In genomic region chr16:57184890-57185445, GRCh38 we compare ENCODE assay signal across 8 cellular contexts. TPM values are rescaled to one million over a fixed set of nuclear protein-coding genes. Genes with fewer than 3 reads are reported as not detected.
DNase-seq lines count a peak whose midpoint lies in the region; ATAC-seq and TF ChIP-seq lines count a peak whose summit lies in the region.

No MANE protein-coding gene starts in this region.

- H3K27me3 Mint-ChIP-seq in activated naive CD4-positive, alpha-beta T cell treated with anti-CD3 and anti-CD28 coated beads for 36 hours (ENCODE audit: low read depth): no peaks in the 10 kb centered on the region
- H3K27me3 Mint-ChIP-seq in type B pancreatic cell: no peaks in the 10 kb centered on the region

- peak overlapping the region; percentile 97 for H3K4me3 Mint-ChIP-seq in activated naive CD4-positive, alpha-beta T cell treated with anti-CD3 and anti-CD28 coated beads for 36 hours
- peak overlapping the region; percentile 99 for H3K4me3 Mint-ChIP-seq in type B pancreatic cell

- H3K36me3 Mint-ChIP-seq in activated naive CD4-positive, alpha-beta T cell treated with anti-CD3 and anti-CD28 coated beads for 36 hours (ENCODE audit: low read depth): peaks cover 6% of the 10 kb centered on the region
- no peaks in the 10 kb centered on the region for H3K36me3 Mint-ChIP-seq in type B pancreatic cell

- H3K9me3 ChIP-seq in lower lobe of right lung: no peaks in the 10 kb centered on the region

- peak overlapping the region; percentile 94 for H3K27ac ChIP-seq in angular gyrus (ENCODE audit: low read depth, low read length)
- peak overlapping the region; percentile 91 for H3K27ac ChIP-seq in lower lobe of right lung

- H3K27ac Mint-ChIP-seq in activated naive CD4-positive, alpha-beta T cell treated with anti-CD3 and anti-CD28 coated beads for 36 hours: peak overlapping the region; percentile 95
- H3K27ac Mint-ChIP-seq in type B pancreatic cell: peak overlapping the region; percentile 94

- H3K4me3 ChIP-seq in lower lobe of right lung: peak overlapping the region; percentile 93

- no peaks in the 10 kb centered on the region for H3K9me3 Mint-ChIP-seq in activated naive CD4-positive, alpha-beta T cell treated with anti-CD3 and anti-CD28 coated beads for 36 hours
- no peaks in the 10 kb centered on the region for H3K9me3 Mint-ChIP-seq in type B pancreatic cell

- H3K36me3 ChIP-seq in lower lobe of right lung: no peaks in the 10 kb centered on the region

- no peak for DNase-seq in activated naive CD4-positive, alpha-beta T cell treated with anti-CD3 and anti-CD28 coated beads for 36 hours
- no peak for DNase-seq in activated naive CD4-positive, alpha-beta T cell treated with Interleukin-2 at 50 U/mL for 16 hours
- DNase-seq in lower lobe of right lung (no peak), type B pancreatic cell (ENCODE audit: extremely low spot score, unreplicated experiment) (no peak), erythroblast (lab: John Stamatoyannopoulos, UW) (no peak)

- TF ChIP-seq POLR2A in erythroblast (IDR thresholded peaks at IDR 0.05; ENCODE audit: low read length): no peak

- H3K4me1 Mint-ChIP-seq in activated naive CD4-positive, alpha-beta T cell treated with anti-CD3 and anti-CD28 coated beads for 36 hours (ENCODE audit: low read depth): peaks cover 48% of the 10 kb centered on the region
- peaks cover 25% of the 10 kb centered on the region for H3K4me1 Mint-ChIP-seq in type B pancreatic cell (ENCODE audit: unreplicated experiment)

- TF ChIP-seq CTCF in lower lobe of right lung (IDR thresholded peaks at IDR 0.05) (no peak), type B pancreatic cell (conservative IDR thresholded peaks at IDR 0.05) (no peak)

- intact Hi-C loops in activated naive CD4-positive, alpha-beta T cell treated with anti-CD3 and anti-CD28 coated beads for 36 hours (cut with micrococcal nuclease): loop anchor here (5.0 kb wide), 1 partner anchor 232 kb away; no protein-coding TSS in a partner anchor
- intact Hi-C loops in lower lobe of right lung (cut with DNase I): no loop called here

- H3K27me3 ChIP-seq in lower lobe of right lung (ENCODE audit: low read depth): no peaks in the 10 kb centered on the region

- no peak for ATAC-seq in lower lobe of right lung
- ATAC-seq in HG03457 (IDR thresholded peaks at IDR 0.05; ENCODE audit: unreplicated experiment): no peak
- ATAC-seq in GM19328 (IDR thresholded peaks at IDR 0.05; ENCODE audit: unreplicated experiment): no peak

- peaks cover 24% of the 10 kb centered on the region for H3K4me1 ChIP-seq in lower lobe of right lung

- CTCF ChIA-PET in activated naive CD4-positive, alpha-beta T cell treated with anti-CD3 and anti-CD28 coated beads for 36 hours (lab: Charles Lee): interaction anchor here (0.7 to 1.1 kb wide), 3 partner anchors 9 to 269 kb away, joined by 3 read pairs; no protein-coding TSS in a partner anchor

RNA-seq across cellular contexts. Expression of gene PSME3IP1, which starts 0.9 kb away (rescaled TPM):
- total RNA-seq in activated naive CD4-positive, alpha-beta T cell treated with anti-CD3 and anti-CD28 coated beads for 36 hours: 100 to 1,000 TPM; 106 to 110 TPM
- total RNA-seq in lower lobe of right lung (79.8 TPM), type B pancreatic cell (ENCODE audit: low replicate concordance) (90.1 and 94.4 TPM in 2 replicates)

RNA-seq across cellular contexts. Expression of gene RSPRY1, which starts 1.2 kb away (rescaled TPM):
- total RNA-seq in activated naive CD4-positive, alpha-beta T cell treated with anti-CD3 and anti-CD28 coated beads for 36 hours: 10 to 100 TPM; 25.7 to 28.7 TPM
- total RNA-seq in lower lobe of right lung (34.9 TPM), type B pancreatic cell (ENCODE audit: low replicate concordance) (36.3 and 49.9 TPM in 2 replicates)
